ENCODE assay signal across 15 cellular contexts in the genomic region with DNA sequence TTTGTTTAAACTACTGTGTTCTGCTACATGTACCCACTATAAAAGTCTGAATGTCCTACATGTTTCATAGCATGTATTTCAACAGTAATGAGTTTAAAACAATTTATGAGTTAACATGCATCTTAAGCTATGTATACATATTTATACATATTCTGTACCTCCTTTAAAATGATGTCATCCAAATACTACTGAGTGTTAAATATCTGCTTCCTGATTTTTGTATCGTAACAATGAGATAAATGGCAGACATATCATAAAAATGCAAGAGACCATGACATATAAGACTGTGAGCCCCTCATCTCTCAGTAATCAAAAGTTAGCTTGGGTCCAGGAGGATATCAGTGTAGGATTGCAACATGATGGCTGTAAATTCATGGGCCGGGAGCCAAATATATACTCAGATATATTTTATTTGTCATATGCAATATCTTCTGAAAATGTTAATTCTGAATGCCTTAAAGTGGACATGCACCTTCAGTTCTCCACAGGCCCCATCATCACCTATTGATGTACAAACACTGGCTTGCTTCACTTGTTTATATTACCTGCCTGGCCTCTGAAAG. TPM values are rescaled to one million over a fixed set of nuclear protein-coding genes. Genes with fewer than 3 reads are reported as not detected.
DNase-seq lines count a peak whose midpoint lies in the region; ATAC-seq and TF ChIP-seq lines count a peak whose summit lies in the region.
"Had no signal": no experiment of that assay in that cellular context is flagged by ENCODE, and none has a peak within 500 bp of the region (broad histone marks: within the 10 kb centered on the region; RNA-seq: fewer than 3 reads in every experiment).

No MANE protein-coding gene starts in this region.

- no peak overlapping the region for H2BK120ac ChIP-seq in H9 (ENCODE audit: low read depth, low read length, poor library complexity, severe bottlenecking)

- no peak overlapping the region for H3K18ac ChIP-seq in H9 (ENCODE audit: insufficient read length, low read depth, low read length)

- H4K5ac ChIP-seq in H9 (ENCODE audit: insufficient read length, low read depth, low read length), result no peak overlapping the region

- no peak overlapping the region for H3K4me3 Mint-ChIP-seq in H9
- H3K4me3 Mint-ChIP-seq: CD4-positive, CD25-positive, alpha-beta regulatory T cell; T-helper 2 cell treated with Interferon-gamma antibody and Interleukin-4, amounts not matched to agents 5 μg/mL and 100 μg/mL, for 36 hours had no signal

- no peak for ATAC-seq in HG02840 (IDR thresholded peaks at IDR 0.05; ENCODE audit: low FRiP score, unreplicated experiment)
- ATAC-seq: body of pancreas had no signal

- H2BK20ac ChIP-seq in H9 (ENCODE audit: low read depth, low read length, poor library complexity, severe bottlenecking), result no peak overlapping the region

- H3K9me3 ChIP-seq in H9 (ENCODE audit: control insufficient read depth, low read depth, low read length), result no peaks in the 10 kb centered on the region
- H3K9me3 ChIP-seq: body of pancreas had no signal

- no peak overlapping the region for H2BK12ac ChIP-seq in H9 (ENCODE audit: insufficient read length, low read depth, low read length)

- in situ Hi-C loops in KBM-7 (cut with MboI; ENCODE audit: low pct_unique_long_range_greater_than_20kb, low sequenced_read_pairs), result no loop called here

- H3K4me3 ChIP-seq in AG10803 (ENCODE audit: low read length) (peak overlapping the region; percentile 76), foreskin fibroblast (ENCODE audit: low read depth in 1 of 2, low read length in 2 of 2) (peak overlapping the region; percentile 74 to 89), skeletal muscle cell (ENCODE audit: low read depth, low read length) (peak overlapping the region; percentile 89)
- H3K4me3 ChIP-seq: body of pancreas had no signal

- H3K36me3 Mint-ChIP-seq in H9 (ENCODE audit: insufficient read depth in 1 of 3, low read depth in 3 of 3), result no peaks in the 10 kb centered on the region
- H3K36me3 Mint-ChIP-seq: CD4-positive, CD25-positive, alpha-beta regulatory T cell had no signal

- no peak overlapping the region for H4K8ac ChIP-seq in H9 (replicated peaks; ENCODE audit: insufficient read length, low read depth, low read length)

- TF ChIP-seq CTCF in AG10803 (conservative IDR thresholded peaks at IDR 0.05; ENCODE audit: low read length), result no peak
- TF ChIP-seq CTCF in foreskin fibroblast (IDR thresholded peaks at IDR 0.05; ENCODE audit: low read depth, low read length), result no peak
- TF ChIP-seq CTCF in H9 (conservative IDR thresholded peaks at IDR 0.05), result no peak

- H3K79me1 ChIP-seq in H9 (ENCODE audit: insufficient read depth, low read depth, low read length, poor library complexity, severe bottlenecking), result no peaks in the 10 kb centered on the region

- no CpG with 5 or more reads among the region's 2 CpGs for WGBS in H9 (ENCODE audit: extremely low coverage, insufficient read length, low lambda C conversion rate)

- H3K56ac ChIP-seq in H9 (ENCODE audit: insufficient read length, low read depth, low read length), result no peak overlapping the region

- no peaks in the 10 kb centered on the region for H4K20me1 ChIP-seq in H9 (ENCODE audit: control insufficient read depth, insufficient read depth, insufficient read length)

- H3K9ac ChIP-seq in H9 (ENCODE audit: extremely low read depth, insufficient read length, low read length), result no peak overlapping the region

- H3K27ac Mint-ChIP-seq in H9, result no peak overlapping the region
- H3K27ac Mint-ChIP-seq: CD4-positive, CD25-positive, alpha-beta regulatory T cell; T-helper 2 cell treated with Interferon-gamma antibody and Interleukin-4, amounts not matched to agents 5 μg/mL and 100 μg/mL, for 36 hours had no signal

- H3K4me1 ChIP-seq in H9 (ENCODE audit: insufficient read depth, low read length), result no peaks in the 10 kb centered on the region

- no peak overlapping the region for H3K4ac ChIP-seq in H9 (ENCODE audit: low read depth, low read length)

- no peak overlapping the region for H3K4me2 ChIP-seq in H9 (ENCODE audit: insufficient read depth, insufficient read length, low read length)

- no peak overlapping the region for H4K91ac ChIP-seq in H9 (ENCODE audit: insufficient read length, low read depth, low read length)

- no peak overlapping the region for H3K23ac ChIP-seq in H9 (ENCODE audit: insufficient read length, low read depth, low read length)

- peaks cover 3% of the 10 kb centered on the region; the same call in 1 of the 2 replicates for H3K79me2 ChIP-seq in H9 (ENCODE audit: insufficient read depth, low read length)

- H2AK5ac ChIP-seq in H9 (ENCODE audit: insufficient read length, low read length), result no peak overlapping the region

- H3K27me3 Mint-ChIP-seq in H9 (ENCODE audit: low read depth), result no peaks in the 10 kb centered on the region
- H3K27me3 Mint-ChIP-seq: CD4-positive, CD25-positive, alpha-beta regulatory T cell had no signal

- no peak overlapping the region for H2AFZ ChIP-seq in H9 (ENCODE audit: low read length)

- no peak overlapping the region for H2BK5ac ChIP-seq in H9 (ENCODE audit: insufficient read length, low read length)

- no peaks in the 10 kb centered on the region for H3K27me3 ChIP-seq in H9 (ENCODE audit: insufficient read depth, low read length)
- H3K27me3 ChIP-seq: body of pancreas had no signal

- no peak overlapping the region for H3T11ph ChIP-seq in H9 (ENCODE audit: low read length)

- H3K23me2 ChIP-seq in H9 (ENCODE audit: insufficient read length, low read depth, low read length, poor library complexity, severe bottlenecking), result peaks cover 9% of the 10 kb centered on the region

- no peak overlapping the region for H3K14ac ChIP-seq in H9 (ENCODE audit: insufficient read depth, low read length)

- peaks cover 27 to 28% of the 10 kb centered on the region in 2 experiments for H3K4me1 Mint-ChIP-seq in H9

- H2BK15ac ChIP-seq in H9 (ENCODE audit: low read depth, low read length), result no peak overlapping the region

- H3K9me3 Mint-ChIP-seq in H9, result no peaks in the 10 kb centered on the region
- H3K9me3 Mint-ChIP-seq: T-helper 2 cell treated with Interferon-gamma antibody and Interleukin-4, amounts not matched to agents 5 μg/mL and 100 μg/mL, for 36 hours had no signal

- DNase-seq in AG10803 (ENCODE audit: low read depth), result no peak
- peak; percentile 44 for DNase-seq in amniotic epithelial cell (ENCODE audit: low read depth)
- DNase-seq in foreskin fibroblast, result peak in 1 of 2 donors; percentile 53
- no peak for DNase-seq in skeletal muscle cell (ENCODE audit: low read depth)
- DNase-seq in cerebellar cortex (ENCODE audit: low spot score), result no peak
- DNase-seq in H9, result no peak
- DNase-seq in KBM-7, result no peak
- DNase-seq: body of pancreas; CD4-positive, CD25-positive, alpha-beta regulatory T cell; EL; Kasumi-1; NCI-H1694 treated with DMSO at 0.1 percent for 48 hours; RPMI8226 had no signal

- H3K27ac ChIP-seq in H9 (ENCODE audit: insufficient read length, low read depth, low read length), result no peak overlapping the region
- H3K27ac ChIP-seq: body of pancreas had no signal

RNA-seq across cellular contexts. Expression of a gene that starts 3.6 kb away (rescaled TPM):
- 10.5 and 13.6 TPM in 2 replicates for total RNA-seq in H9 (2021)
